9 cellular contexts compared by ENCODE assay signal in the genomic region with DNA sequence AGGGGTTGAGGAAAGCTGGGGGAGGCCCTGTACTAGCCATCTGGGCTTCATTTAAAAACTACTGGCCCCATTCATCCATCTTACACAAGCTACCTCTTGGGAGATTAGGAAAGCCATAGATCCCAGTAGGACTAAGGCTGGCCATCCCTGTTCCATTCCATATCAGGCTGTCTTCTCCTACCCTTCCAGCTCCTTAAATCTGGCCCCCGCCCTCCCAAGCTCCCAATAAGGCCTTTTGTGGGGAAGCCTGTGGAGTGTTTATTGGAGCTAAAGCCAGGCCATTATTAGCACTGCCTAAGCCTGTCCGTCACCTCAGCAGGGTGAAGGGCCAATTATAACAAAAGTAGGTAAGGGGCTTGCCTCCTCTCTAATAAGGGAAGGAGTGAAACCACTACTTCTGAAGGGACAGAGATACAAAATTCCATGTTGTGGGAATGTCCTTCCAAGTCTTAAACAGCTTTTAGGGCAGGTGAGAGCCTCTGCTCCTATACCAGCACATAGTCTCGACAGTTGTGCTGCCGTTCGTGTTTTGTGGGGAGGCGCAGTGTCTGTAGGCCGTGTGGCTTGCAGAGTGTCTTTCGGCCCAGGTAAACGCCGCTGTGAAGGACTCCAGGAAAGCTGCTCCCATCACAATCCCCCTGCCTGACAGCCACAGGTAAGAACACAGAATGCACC. TPM values are rescaled to one million over a fixed set of nuclear protein-coding genes. Genes with fewer than 3 reads are reported as not detected.
DNase-seq lines count a peak whose midpoint lies in the region; ATAC-seq, FAIRE-seq and TF ChIP-seq lines count a peak whose summit lies in the region.
"Had no signal": no experiment of that assay in that cellular context is flagged by ENCODE, and none has a peak within 500 bp of the region (broad histone marks: within the 10 kb centered on the region; RNA-seq: fewer than 3 reads in every experiment).

No MANE protein-coding gene starts in this region.

- ATAC-seq in natural killer cell (no peak), HG03432 (IDR thresholded peaks at IDR 0.05; ENCODE audit: unreplicated experiment) (no peak)

- no peak overlapping the region for H3K14ac ChIP-seq in H9 (ENCODE audit: insufficient read depth, low read length)

- H4K8ac ChIP-seq in H9 (replicated peaks; ENCODE audit: insufficient read length, low read depth, low read length) = no peak overlapping the region

- no peak overlapping the region for H3K4me2 ChIP-seq in H9 (ENCODE audit: insufficient read depth, insufficient read length, low read length)

- peaks cover 5% of the 10 kb centered on the region; the same call in 1 of the 2 replicates for H3K4me1 ChIP-seq in H9 (ENCODE audit: insufficient read depth, low read length)
- peaks cover 7% of the 10 kb centered on the region for H3K4me1 ChIP-seq in colonic mucosa

- H2AFZ ChIP-seq in H9 (ENCODE audit: low read length) = no peak overlapping the region

- H3K27ac Mint-ChIP-seq in H9 (peak overlapping the region in 2 of 3 experiments; percentile 79 to 93; a peak in 4 of 7 replicates), natural killer cell (peak overlapping the region; percentile 96 to 98)

- H3K27me3 ChIP-seq in AG04450 (ENCODE audit: control insufficient read depth, insufficient read depth, low read length) (no peaks in the 10 kb centered on the region), H9 (ENCODE audit: insufficient read depth, low read length) (no peaks in the 10 kb centered on the region), colonic mucosa (no peaks in the 10 kb centered on the region)

- H3T11ph ChIP-seq in H9 (ENCODE audit: low read length) = no peak overlapping the region

- peaks cover 2% of the 10 kb centered on the region for H3K79me1 ChIP-seq in H9 (ENCODE audit: insufficient read depth, low read depth, low read length, poor library complexity, severe bottlenecking)

- peaks cover 17% of the 10 kb centered on the region for H3K36me3 ChIP-seq in colonic mucosa

- POLR2A ChIA-PET in AG04450 (lab: Yijun Ruan, JAX) = interaction anchor here (1.0 to 2.5 kb wide), 6 partner anchors 10 to 44 kb away, joined by 4 to 18 read pairs (median 7); a partner anchor contains a TSS

- no peaks in the 10 kb centered on the region for H3K9me3 ChIP-seq in AG04450 (ENCODE audit: control insufficient read depth, insufficient read depth, low read length)
- H3K9me3 ChIP-seq in H9 (ENCODE audit: control insufficient read depth, low read depth, low read length) = no peaks in the 10 kb centered on the region
- no peaks in the 10 kb centered on the region for H3K9me3 ChIP-seq in colonic mucosa

- peaks cover 15% of the 10 kb centered on the region for H3K23me2 ChIP-seq in H9 (ENCODE audit: insufficient read length, low read depth, low read length, poor library complexity, severe bottlenecking)

- H3K4me1 Mint-ChIP-seq in H9 (peaks cover 46 to 60% of the 10 kb centered on the region in 2 experiments), natural killer cell (peaks cover 48 to 58% of the 10 kb centered on the region in 2 donors)

- 0 out of 2 replicates have a peak overlapping the region, but pooled peaks have one; percentile 10 for H3K4me3 ChIP-seq in AG04450 (ENCODE audit: low read depth, low read length)
- no peak overlapping the region for H3K4me3 ChIP-seq in colonic mucosa

- no peak overlapping the region for H3K23ac ChIP-seq in H9 (ENCODE audit: insufficient read length, low read depth, low read length)

- CTCF ChIA-PET in AG04450 (lab: Charles Lee) = interaction anchor here (0.7 to 1.7 kb wide), 5 partner anchors 14 to 43 kb away, joined by 5 to 11 read pairs (median 9); a partner anchor contains a TSS

- H3K27me3 Mint-ChIP-seq in H9 (ENCODE audit: low read depth) (peaks cover 11% of the 10 kb centered on the region), natural killer cell (ENCODE audit: low read depth in 2 of 2) (no peaks in the 10 kb centered on the region)

- H2BK120ac ChIP-seq in H9 (ENCODE audit: low read depth, low read length, poor library complexity, severe bottlenecking) = no peak overlapping the region

- no peak overlapping the region for H2BK12ac ChIP-seq in H9 (ENCODE audit: insufficient read length, low read depth, low read length)

- H3K9ac ChIP-seq in H9 (ENCODE audit: extremely low read depth, insufficient read length, low read length) = no peak overlapping the region
- H3K9ac ChIP-seq in colonic mucosa (ENCODE audit: low read depth in 2 of 2, low read length in 2 of 2) = peak overlapping the region in 1 of 2 donors; percentile 100

- H3K4ac ChIP-seq in H9 (ENCODE audit: low read depth, low read length) = no peak overlapping the region

- H3K56ac ChIP-seq in H9 (ENCODE audit: insufficient read length, low read depth, low read length) = no peak overlapping the region

- no peak overlapping the region for H2AK5ac ChIP-seq in H9 (ENCODE audit: insufficient read length, low read length)

- no peak for FAIRE-seq in RCC 7860 (lab: Jason Lieb, UNC)

- DNase-seq in AG04450 (ENCODE audit: low read depth, low spot score) = no peak
- DNase-seq in H9 = no peak
- no peak for DNase-seq in colonic mucosa
- DNase-seq in natural killer cell = no peak
- no peak for DNase-seq in RCC 7860 (ENCODE audit: low spot score)
- DNase-seq in NCI-H82 treated with DMSO at 0.1 percent for 48 hours (lab: John Stamatoyannopoulos, UW; ENCODE audit: unreplicated experiment) = no peak
- DNase-seq in foreskin melanocyte = no peak
- DNase-seq: NCI-H187 treated with DMSO at 0.1 percent for 48 hours had no signal

- H3K36me3 Mint-ChIP-seq in H9 (ENCODE audit: insufficient read depth in 1 of 3, low read depth in 3 of 3) (peaks cover 61 to 84% (median 77%) of the 10 kb centered on the region in 3 experiments), natural killer cell (no peaks in the 10 kb centered on the region)

- H2BK5ac ChIP-seq in H9 (ENCODE audit: insufficient read length, low read length) = no peak overlapping the region

- H4K20me1 ChIP-seq in H9 (ENCODE audit: control insufficient read depth, insufficient read depth, insufficient read length) = no peaks in the 10 kb centered on the region

- H3K27ac ChIP-seq in AG04450 (ENCODE audit: low read depth, low read length) = peak overlapping the region; percentile 31
- H3K27ac ChIP-seq in H9 (ENCODE audit: insufficient read length, low read depth, low read length) = peak overlapping the region; percentile 10
- peak overlapping the region; percentile 96 for H3K27ac ChIP-seq in colonic mucosa

- no peak overlapping the region for H4K91ac ChIP-seq in H9 (ENCODE audit: insufficient read length, low read depth, low read length)

- WGBS in H9 (ENCODE audit: extremely low coverage, insufficient read length, low lambda C conversion rate) = no CpG with 5 or more reads among the region's 10 CpGs

- H3K9me3 Mint-ChIP-seq in H9 = peaks cover 0 to 4% of the 10 kb centered on the region in 2 experiments; a peak in 3 of 5 replicates
- H3K9me3 Mint-ChIP-seq in natural killer cell = no peaks in the 10 kb centered on the region

- intact Hi-C loops in colonic mucosa (cut with DNase I) (loop anchor here (5.0 kb wide), 1 partner anchor 35 kb away; a partner anchor contains a TSS), natural killer cell (cut with micrococcal nuclease) (no loop called here)

- no peak overlapping the region for H2BK15ac ChIP-seq in H9 (ENCODE audit: low read depth, low read length)

- H3K79me2 ChIP-seq in H9 (ENCODE audit: insufficient read depth, low read length) = peaks cover 3% of the 10 kb centered on the region; the same call in 1 of the 2 replicates

- H3K18ac ChIP-seq in H9 (ENCODE audit: insufficient read length, low read depth, low read length) = no peak overlapping the region

- no peak for TF ChIP-seq CTCF in AG04450 (IDR thresholded peaks at IDR 0.05; ENCODE audit: low read depth, low read length)
- no peak for TF ChIP-seq CTCF in H9 (conservative IDR thresholded peaks at IDR 0.05)
- TF ChIP-seq CTCF in colonic mucosa (IDR thresholded peaks at IDR 0.05) = no peak
- no peak for TF ChIP-seq CTCF in natural killer cell (IDR thresholded peaks at IDR 0.05)

- no peak overlapping the region for H2BK20ac ChIP-seq in H9 (ENCODE audit: low read depth, low read length, poor library complexity, severe bottlenecking)

- no peak overlapping the region for H4K5ac ChIP-seq in H9 (ENCODE audit: insufficient read length, low read depth, low read length)

- peak overlapping the region; percentile 68 to 96; a peak in 3 of 5 replicates for H3K4me3 Mint-ChIP-seq in H9
- H3K4me3 Mint-ChIP-seq in natural killer cell = peak overlapping the region; percentile 68

RNA-seq across cellular contexts. Expression of a gene that starts 3.7 kb away (rescaled TPM):
- 5,661 and 5,957 TPM in 2 replicates for polyA plus RNA-seq in AG04450 (2011; rRNA removed)
- 1,789 and 1,916 TPM in 2 replicates for polyA minus RNA-seq in AG04450 (2011; rRNA and poly(A)+ RNA removed)
- total RNA-seq in H9 (2021) (1,181 and 1,197 TPM in 2 replicates), colonic mucosa (1,000 to 10,000 TPM; 1,641 to 1,922 TPM), natural killer cell (1,000 to 10,000 TPM in 2 of 3 donors, 100 to 1,000 TPM in 1; 881 to 1,204 (median 1,015) TPM)

RNA-seq across cellular contexts. Expression of a gene that starts 9.4 kb away (rescaled TPM):
- polyA plus RNA-seq in AG04450 (2011; rRNA removed) = 118 and 124 TPM in 2 replicates
- 51.2 and 67.1 TPM in 2 replicates for polyA minus RNA-seq in AG04450 (2011; rRNA and poly(A)+ RNA removed)
- 165 and 168 TPM in 2 replicates for total RNA-seq in H9 (2021)
- total RNA-seq in colonic mucosa = 10 to 100 TPM; 18.6 to 19.1 TPM
- total RNA-seq in natural killer cell = 1 to 10 TPM; 6.7 to 8.9 (median 7.4) TPM

RNA-seq across cellular contexts. Expression of a gene that starts 27.5 kb away (rescaled TPM):
- polyA plus RNA-seq in AG04450 (2011; rRNA removed) = 90.2 and 101 TPM in 2 replicates
- 167 and 171 TPM in 2 replicates for polyA minus RNA-seq in AG04450 (2011; rRNA and poly(A)+ RNA removed)
- total RNA-seq in H9 (2021) = 85.0 and 86.9 TPM in 2 replicates
- total RNA-seq in colonic mucosa = 10 to 100 TPM; 80.1 to 84.2 TPM
- 100 to 1,000 TPM; 205 to 232 (median 210) TPM for total RNA-seq in natural killer cell

RNA-seq across cellular contexts. Expression of a gene that starts 33.7 kb away (rescaled TPM):
- polyA plus RNA-seq in AG04450 (2011; rRNA removed) = 127 and 140 TPM in 2 replicates
- 246 and 296 TPM in 2 replicates for polyA minus RNA-seq in AG04450 (2011; rRNA and poly(A)+ RNA removed)
- total RNA-seq in H9 (2021) = 111 and 112 TPM in 2 replicates
- 10 to 100 TPM; 63.9 to 72.8 TPM for total RNA-seq in colonic mucosa
- total RNA-seq in natural killer cell = 100 to 1,000 TPM; 198 to 215 (median 199) TPM

RNA-seq across cellular contexts. Expression of a gene that starts 43.7 kb away (rescaled TPM):
- 1.5 and 1.9 TPM in 2 replicates for polyA plus RNA-seq in AG04450 (2011; rRNA removed)
- polyA minus RNA-seq in AG04450 (2011; rRNA and poly(A)+ RNA removed) = 6.9 and 8.0 TPM in 2 replicates
- 8.9 and 9.4 TPM in 2 replicates for total RNA-seq in H9 (2021)
- total RNA-seq in colonic mucosa = 1 to 10 TPM; 3.5 to 6.1 TPM
- 10 to 100 TPM; 12.0 to 24.3 (median 16.2) TPM for total RNA-seq in natural killer cell

Comparison
In these comparisons a context has a peak if more than half of its experiments do, and no peak if none do; other contexts are left out.
1. H3K27ac ChIP-seq: peak in every context shown above with its lines; median percentile 96 in colonic mucosa; 31 in AG04450; 10 in H9.